ENCODE assay signal across 1 cellular context in the genomic region with DNA sequence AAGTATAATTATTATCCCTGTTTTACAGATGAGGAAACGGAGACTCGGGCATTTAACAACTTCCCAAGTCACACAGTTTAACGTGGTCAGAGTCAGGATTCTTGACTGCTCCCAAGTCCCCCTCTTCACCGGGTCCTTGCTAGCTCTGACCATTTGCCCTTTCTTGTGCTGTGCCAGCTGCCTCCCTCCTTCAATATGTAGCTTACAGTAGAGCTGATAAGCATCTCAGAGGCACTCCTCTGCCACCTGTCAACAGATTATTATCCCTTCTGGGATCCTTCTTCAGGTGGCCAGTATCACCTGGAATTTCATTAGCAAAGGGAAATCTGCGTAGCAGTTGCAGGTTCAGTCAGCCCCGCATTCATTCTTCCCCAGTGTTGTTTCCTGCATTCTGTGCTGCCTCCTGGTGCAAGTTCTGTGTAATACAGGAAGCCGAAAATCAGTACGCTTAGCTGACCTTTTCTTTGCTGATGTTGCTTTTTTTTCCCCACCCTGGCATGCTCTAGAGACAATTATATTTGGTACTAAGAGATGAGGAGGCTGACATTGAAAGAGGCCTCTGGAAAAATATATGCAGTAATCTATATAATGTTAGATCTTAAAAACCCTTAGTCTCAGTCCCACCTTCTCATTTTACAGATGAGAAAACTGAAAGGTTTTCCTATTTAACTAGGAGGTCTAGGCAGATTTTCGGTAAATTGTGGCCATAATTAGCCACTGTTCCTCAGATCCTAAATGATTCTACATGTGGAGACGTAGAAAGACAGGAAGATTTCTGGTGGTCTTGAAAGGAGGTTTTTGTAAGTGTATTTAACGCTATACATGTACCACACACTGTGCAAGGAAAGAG.
TF ChIP-seq lines count a peak whose summit lies in the region.

No MANE protein-coding gene starts in this region.

TF ChIP-seq in GM23338, 12 proteins besides CTCF, POLR2A, EP300 and RAD21 (continued from another document):
- TF ChIP-seq, protein P1, sequence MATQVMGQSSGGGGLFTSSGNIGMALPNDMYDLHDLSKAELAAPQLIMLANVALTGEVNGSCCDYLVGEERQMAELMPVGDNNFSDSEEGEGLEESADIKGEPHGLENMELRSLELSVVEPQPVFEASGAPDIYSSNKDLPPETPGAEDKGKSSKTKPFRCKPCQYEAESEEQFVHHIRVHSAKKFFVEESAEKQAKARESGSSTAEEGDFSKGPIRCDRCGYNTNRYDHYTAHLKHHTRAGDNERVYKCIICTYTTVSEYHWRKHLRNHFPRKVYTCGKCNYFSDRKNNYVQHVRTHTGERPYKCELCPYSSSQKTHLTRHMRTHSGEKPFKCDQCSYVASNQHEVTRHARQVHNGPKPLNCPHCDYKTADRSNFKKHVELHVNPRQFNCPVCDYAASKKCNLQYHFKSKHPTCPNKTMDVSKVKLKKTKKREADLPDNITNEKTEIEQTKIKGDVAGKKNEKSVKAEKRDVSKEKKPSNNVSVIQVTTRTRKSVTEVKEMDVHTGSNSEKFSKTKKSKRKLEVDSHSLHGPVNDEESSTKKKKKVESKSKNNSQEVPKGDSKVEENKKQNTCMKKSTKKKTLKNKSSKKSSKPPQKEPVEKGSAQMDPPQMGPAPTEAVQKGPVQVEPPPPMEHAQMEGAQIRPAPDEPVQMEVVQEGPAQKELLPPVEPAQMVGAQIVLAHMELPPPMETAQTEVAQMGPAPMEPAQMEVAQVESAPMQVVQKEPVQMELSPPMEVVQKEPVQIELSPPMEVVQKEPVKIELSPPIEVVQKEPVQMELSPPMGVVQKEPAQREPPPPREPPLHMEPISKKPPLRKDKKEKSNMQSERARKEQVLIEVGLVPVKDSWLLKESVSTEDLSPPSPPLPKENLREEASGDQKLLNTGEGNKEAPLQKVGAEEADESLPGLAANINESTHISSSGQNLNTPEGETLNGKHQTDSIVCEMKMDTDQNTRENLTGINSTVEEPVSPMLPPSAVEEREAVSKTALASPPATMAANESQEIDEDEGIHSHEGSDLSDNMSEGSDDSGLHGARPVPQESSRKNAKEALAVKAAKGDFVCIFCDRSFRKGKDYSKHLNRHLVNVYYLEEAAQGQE (IDR thresholded peaks at IDR 0.05; ENCODE audit: unreplicated experiment), result no peak
- TF ChIP-seq, protein P2, sequence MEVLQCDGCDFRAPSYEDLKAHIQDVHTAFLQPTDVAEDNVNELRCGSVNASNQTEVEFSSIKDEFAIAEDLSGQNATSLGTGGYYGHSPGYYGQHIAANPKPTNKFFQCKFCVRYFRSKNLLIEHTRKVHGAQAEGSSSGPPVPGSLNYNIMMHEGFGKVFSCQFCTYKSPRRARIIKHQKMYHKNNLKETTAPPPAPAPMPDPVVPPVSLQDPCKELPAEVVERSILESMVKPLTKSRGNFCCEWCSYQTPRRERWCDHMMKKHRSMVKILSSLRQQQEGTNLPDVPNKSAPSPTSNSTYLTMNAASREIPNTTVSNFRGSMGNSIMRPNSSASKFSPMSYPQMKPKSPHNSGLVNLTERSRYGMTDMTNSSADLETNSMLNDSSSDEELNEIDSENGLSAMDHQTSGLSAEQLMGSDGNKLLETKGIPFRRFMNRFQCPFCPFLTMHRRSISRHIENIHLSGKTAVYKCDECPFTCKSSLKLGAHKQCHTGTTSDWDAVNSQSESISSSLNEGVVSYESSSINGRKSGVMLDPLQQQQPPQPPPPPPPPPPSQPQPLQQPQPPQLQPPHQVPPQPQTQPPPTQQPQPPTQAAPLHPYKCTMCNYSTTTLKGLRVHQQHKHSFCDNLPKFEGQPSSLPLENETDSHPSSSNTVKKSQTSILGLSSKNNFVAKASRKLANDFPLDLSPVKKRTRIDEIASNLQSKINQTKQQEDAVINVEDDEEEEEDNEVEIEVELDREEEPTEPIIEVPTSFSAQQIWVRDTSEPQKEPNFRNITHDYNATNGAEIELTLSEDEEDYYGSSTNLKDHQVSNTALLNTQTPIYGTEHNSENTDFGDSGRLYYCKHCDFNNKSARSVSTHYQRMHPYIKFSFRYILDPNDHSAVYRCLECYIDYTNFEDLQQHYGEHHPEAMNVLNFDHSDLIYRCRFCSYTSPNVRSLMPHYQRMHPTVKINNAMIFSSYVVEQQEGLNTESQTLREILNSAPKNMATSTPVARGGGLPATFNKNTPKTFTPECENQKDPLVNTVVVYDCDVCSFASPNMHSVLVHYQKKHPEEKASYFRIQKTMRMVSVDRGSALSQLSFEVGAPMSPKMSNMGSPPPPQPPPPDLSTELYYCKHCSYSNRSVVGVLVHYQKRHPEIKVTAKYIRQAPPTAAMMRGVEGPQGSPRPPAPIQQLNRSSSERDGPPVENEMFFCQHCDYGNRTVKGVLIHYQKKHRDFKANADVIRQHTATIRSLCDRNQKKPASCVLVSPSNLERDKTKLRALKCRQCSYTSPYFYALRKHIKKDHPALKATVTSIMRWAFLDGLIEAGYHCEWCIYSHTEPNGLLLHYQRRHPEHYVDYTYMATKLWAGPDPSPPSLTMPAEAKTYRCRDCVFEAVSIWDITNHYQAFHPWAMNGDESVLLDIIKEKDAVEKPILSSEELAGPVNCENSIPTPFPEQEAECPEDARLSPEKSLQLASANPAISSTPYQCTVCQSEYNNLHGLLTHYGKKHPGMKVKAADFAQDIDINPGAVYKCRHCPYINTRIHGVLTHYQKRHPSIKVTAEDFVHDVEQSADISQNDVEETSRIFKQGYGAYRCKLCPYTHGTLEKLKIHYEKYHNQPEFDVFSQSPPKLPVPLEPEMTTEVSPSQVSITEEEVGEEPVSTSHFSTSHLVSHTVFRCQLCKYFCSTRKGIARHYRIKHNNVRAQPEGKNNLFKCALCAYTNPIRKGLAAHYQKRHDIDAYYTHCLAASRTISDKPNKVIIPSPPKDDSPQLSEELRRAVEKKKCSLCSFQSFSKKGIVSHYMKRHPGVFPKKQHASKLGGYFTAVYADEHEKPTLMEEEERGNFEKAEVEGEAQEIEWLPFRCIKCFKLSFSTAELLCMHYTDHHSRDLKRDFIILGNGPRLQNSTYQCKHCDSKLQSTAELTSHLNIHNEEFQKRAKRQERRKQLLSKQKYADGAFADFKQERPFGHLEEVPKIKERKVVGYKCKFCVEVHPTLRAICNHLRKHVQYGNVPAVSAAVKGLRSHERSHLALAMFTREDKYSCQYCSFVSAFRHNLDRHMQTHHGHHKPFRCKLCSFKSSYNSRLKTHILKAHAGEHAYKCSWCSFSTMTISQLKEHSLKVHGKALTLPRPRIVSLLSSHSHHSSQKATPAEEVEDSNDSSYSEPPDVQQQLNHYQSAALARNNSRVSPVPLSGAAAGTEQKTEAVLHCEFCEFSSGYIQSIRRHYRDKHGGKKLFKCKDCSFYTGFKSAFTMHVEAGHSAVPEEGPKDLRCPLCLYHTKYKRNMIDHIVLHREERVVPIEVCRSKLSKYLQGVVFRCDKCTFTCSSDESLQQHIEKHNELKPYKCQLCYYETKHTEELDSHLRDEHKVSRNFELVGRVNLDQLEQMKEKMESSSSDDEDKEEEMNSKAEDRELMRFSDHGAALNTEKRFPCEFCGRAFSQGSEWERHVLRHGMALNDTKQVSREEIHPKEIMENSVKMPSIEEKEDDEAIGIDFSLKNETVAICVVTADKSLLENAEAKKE (CRISPR knock-in tag; IDR thresholded peaks at IDR 0.05), result no peak
